Comparison of ENCODE assay signal across 1 cellular context in the genomic region with DNA sequence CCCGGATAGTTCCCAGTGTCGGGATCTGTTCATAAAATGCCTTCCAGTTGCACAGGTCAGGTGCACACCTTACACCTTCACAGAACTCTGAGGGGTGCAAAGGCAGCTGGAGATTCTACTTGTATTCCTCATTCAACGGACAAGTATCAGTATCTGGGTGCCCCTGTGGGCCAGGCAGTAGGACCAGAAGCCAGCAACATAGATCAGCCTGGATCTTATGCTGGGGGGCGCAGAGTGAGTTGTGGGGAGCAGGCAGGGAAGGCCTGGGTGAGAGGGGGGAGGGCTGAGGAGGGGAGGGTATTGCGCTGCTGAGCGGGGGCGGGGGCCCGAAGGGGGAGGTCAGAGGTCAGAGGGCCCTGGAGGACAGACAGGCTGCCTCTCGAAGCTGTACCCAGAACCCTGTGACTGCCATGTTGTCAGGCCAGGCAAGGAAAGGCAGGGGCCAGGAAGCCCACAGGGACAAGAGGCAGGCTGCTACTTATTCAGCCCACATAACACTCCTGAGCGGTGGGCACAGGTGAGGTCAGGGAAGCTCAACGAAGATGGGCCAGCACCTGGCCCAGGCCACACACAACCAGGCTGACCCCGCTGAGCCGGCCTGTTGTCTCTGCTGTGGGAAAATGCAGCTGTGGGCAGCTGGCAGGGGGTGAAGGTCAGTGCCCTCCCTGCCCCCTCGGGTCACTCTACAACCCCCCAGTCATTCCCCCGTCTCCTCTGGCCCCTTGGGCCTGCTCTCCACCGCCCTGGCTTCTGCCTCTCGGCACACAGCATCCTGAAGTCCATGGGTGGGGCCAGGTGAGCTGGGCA.
A peak's percentile ranks its signal among the peaks of the same experiment; 100 is the strongest.
TF ChIP-seq lines count a peak whose summit lies in the region.

No MANE protein-coding gene starts in this region.

TF ChIP-seq in K562, 482 proteins besides CTCF, POLR2A, EP300 and RAD21:
- TF ChIP-seq ZNF507 (tag; conservative IDR thresholded peaks at IDR 0.05) (no peak), CHD2 (IDR thresholded peaks at IDR 0.05; ENCODE audit: low read depth, low read length) (no peak), SRSF9 (IDR thresholded peaks at IDR 0.05; ENCODE audit: borderline replicate concordance, low read depth, low read length) (no peak), ZNF445 (CRISPR knock-in tag; IDR thresholded peaks at IDR 0.05; ENCODE audit: low read depth) (no peak), NR2C1 (IDR thresholded peaks at IDR 0.05) (peak; percentile 69), NR2C1 (tag; IDR thresholded peaks at IDR 0.05) (peak; percentile 61; the same call in 1 of the 2 replicates), TBP (optimal IDR thresholded peaks at IDR 0.05; ENCODE audit: low read depth, low read length) (no peak), EGR1 (conservative IDR thresholded peaks at IDR 0.05) (0 out of 2 replicates have a peak, but pooled peaks have one; percentile 7), ZNF408 (CRISPR knock-in tag; IDR thresholded peaks at IDR 0.05; ENCODE audit: low read depth) (no peak), NR2C2 (CRISPR knock-in tag; IDR thresholded peaks at IDR 0.05) (0 out of 2 replicates have a peak, but pooled peaks have one; percentile 34), NR2C2 (tag; IDR thresholded peaks at IDR 0.05) (peak; percentile 45; the same call in 1 of the 2 replicates)
- TF ChIP-seq, protein P1, sequence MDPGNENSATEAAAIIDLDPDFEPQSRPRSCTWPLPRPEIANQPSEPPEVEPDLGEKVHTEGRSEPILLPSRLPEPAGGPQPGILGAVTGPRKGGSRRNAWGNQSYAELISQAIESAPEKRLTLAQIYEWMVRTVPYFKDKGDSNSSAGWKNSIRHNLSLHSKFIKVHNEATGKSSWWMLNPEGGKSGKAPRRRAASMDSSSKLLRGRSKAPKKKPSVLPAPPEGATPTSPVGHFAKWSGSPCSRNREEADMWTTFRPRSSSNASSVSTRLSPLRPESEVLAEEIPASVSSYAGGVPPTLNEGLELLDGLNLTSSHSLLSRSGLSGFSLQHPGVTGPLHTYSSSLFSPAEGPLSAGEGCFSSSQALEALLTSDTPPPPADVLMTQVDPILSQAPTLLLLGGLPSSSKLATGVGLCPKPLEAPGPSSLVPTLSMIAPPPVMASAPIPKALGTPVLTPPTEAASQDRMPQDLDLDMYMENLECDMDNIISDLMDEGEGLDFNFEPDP (CRISPR knock-in tag; IDR thresholded peaks at IDR 0.05) = no peak
